16 cellular contexts compared by ENCODE assay signal in genomic region chr16:57730771-57731730, GRCh38. TPM values are rescaled to one million over a fixed set of nuclear protein-coding genes. Genes with fewer than 3 reads are reported as not detected.
"Had no signal": no experiment of that assay in that cellular context is flagged by ENCODE, and none has a peak within 500 bp of the region (broad histone marks: within the 10 kb centered on the region; RNA-seq: fewer than 3 reads in every experiment).

No MANE protein-coding gene starts in this region.

- H3K4me1 ChIP-seq: colonic mucosa had no signal

- H3K27me3 Mint-ChIP-seq: activated CD4-positive, alpha-beta T cell treated with anti-CD3 and anti-CD28 coated beads for 36 hours; naive thymus-derived CD4-positive, alpha-beta T cell had no signal

- FAIRE-seq: frontal cortex had no signal

- H3K36me3 Mint-ChIP-seq: WTC11 had no signal

- H3K27ac Mint-ChIP-seq: activated CD4-positive, alpha-beta T cell treated with anti-CD3 and anti-CD28 coated beads for 36 hours; memory B cell; naive thymus-derived CD4-positive, alpha-beta T cell; WTC11 had no signal

- H3K4me3 Mint-ChIP-seq: activated CD4-positive, alpha-beta T cell treated with anti-CD3 and anti-CD28 coated beads for 36 hours; memory B cell; naive thymus-derived CD4-positive, alpha-beta T cell; WTC11 had no signal

- H3K9me3 Mint-ChIP-seq: WTC11 had no signal

- H3K36me3 ChIP-seq: brain microvascular endothelial cell, colonic mucosa, heart left ventricle, ovary had no signal

- H3K4me3 ChIP-seq: colonic mucosa, heart left ventricle, ovary had no signal

- H3K27me3 ChIP-seq: brain microvascular endothelial cell, colonic mucosa, heart left ventricle, ovary had no signal

- H3K9me3 ChIP-seq: colonic mucosa, ovary had no signal

- H3K27ac ChIP-seq: brain microvascular endothelial cell, colonic mucosa, heart left ventricle, ovary had no signal

- DNase-seq: activated CD4-positive, alpha-beta T cell treated with anti-CD3 and anti-CD28 coated beads for 36 hours; activated CD4-positive, alpha-beta T cell treated with anti-CD3 and anti-CD28 coated beads, Interleukin-2, amount 50 U/mL, for 48 hours; activated naive CD4-positive, alpha-beta T cell; brain microvascular endothelial cell; central memory CD4-positive, alpha-beta T cell; colonic mucosa; kidney glomerular epithelial cell; naive thymus-derived CD4-positive, alpha-beta T cell; ovary; stimulated activated naive CD4-positive, alpha-beta T cell; T-helper 2 cell had no signal

- ATAC-seq: activated CD4-positive, alpha-beta T cell treated with anti-CD3 and anti-CD28 coated beads for 36 hours; heart left ventricle; naive thymus-derived CD4-positive, alpha-beta T cell; WTC11 had no signal

RNA-seq across cellular contexts. Expression of gene DRC7, which starts 36.4 kb away (rescaled TPM):
- total RNA-seq: colonic mucosa; naive thymus-derived CD4-positive, alpha-beta T cell; WTC11 had no signal
- polyA plus RNA-seq: esophagus; heart left ventricle; naive thymus-derived CD4-positive, alpha-beta T cell had no signal
